14 cellular contexts compared by ENCODE assay signal in genomic region chr7:76338298-76339084, GRCh38. TPM values are rescaled to one million over a fixed set of nuclear protein-coding genes. Genes with fewer than 3 reads are reported as not detected.
DNase-seq lines count a peak whose midpoint lies in the region; ATAC-seq and TF ChIP-seq lines count a peak whose summit lies in the region.
"Had no signal": no experiment of that assay in that cellular context is flagged by ENCODE, and none has a peak within 500 bp of the region (broad histone marks: within the 10 kb centered on the region; RNA-seq: fewer than 3 reads in every experiment).

No MANE protein-coding gene starts in this region.

- H3K36me3 ChIP-seq in IMR-90 (ENCODE audit: control insufficient read depth, insufficient read depth, low read length) (peaks cover 21% of the 10 kb centered on the region), neutrophil (peaks cover 4% of the 10 kb centered on the region)

- no peak overlapping the region for H3K4ac ChIP-seq in IMR-90 (ENCODE audit: low read depth, low read length)

- no peak overlapping the region for H3K9ac ChIP-seq in IMR-90 (ENCODE audit: low read depth, low read length)

- peaks cover 6 to 72% of the 10 kb centered on the region in 2 experiments for H3K79me1 ChIP-seq in IMR-90 (ENCODE audit: low read depth in 1 of 2, low read length in 2 of 2)

- TF ChIP-seq CTCF in IMR-90 (conservative IDR thresholded peaks at IDR 0.05; ENCODE audit: low read depth, low read length) (no peak), neutrophil (IDR thresholded peaks at IDR 0.05) (no peak)

- H3K36me3 Mint-ChIP-seq in central memory CD8-positive, alpha-beta T cell (ENCODE audit: insufficient read depth), result peaks cover 31% of the 10 kb centered on the region

- in situ Hi-C loops in Caki2 (cut with HindIII; ENCODE audit: low pct_unique_long_range_greater_than_20kb, low sequenced_read_pairs) (no loop called here), IMR-90 (cut with MboI; ENCODE audit: low sequenced_read_pairs) (no loop called here)

- H3K27ac Mint-ChIP-seq in central memory CD8-positive, alpha-beta T cell (ENCODE audit: low read depth), result peak overlapping the region; percentile 44
- H3K27ac Mint-ChIP-seq: activated naive CD8-positive, alpha-beta T cell had no signal

- no TSS peak for BruUV-seq in IMR-90 (replicated peaks; lab: Mats Ljungman, UMichigan)

- no peaks in the 10 kb centered on the region for H3K9me3 Mint-ChIP-seq in central memory CD8-positive, alpha-beta T cell

- H3K23ac ChIP-seq in IMR-90 (ENCODE audit: low read depth, low read length), result 0 out of 2 replicates have a peak overlapping the region, but pooled peaks have one; percentile 31

- H3K18ac ChIP-seq in IMR-90 (ENCODE audit: low read depth, low read length), result no peak overlapping the region

- H3K4me3 Mint-ChIP-seq in central memory CD8-positive, alpha-beta T cell, result no peak overlapping the region
- H3K4me3 Mint-ChIP-seq: activated naive CD8-positive, alpha-beta T cell had no signal

- H3K4me2 ChIP-seq in IMR-90 (ENCODE audit: low read depth, low read length), result peak overlapping the region; percentile 62

- no CpG with 5 or more reads among the region's 9 CpGs for WGBS in IMR-90 (ENCODE audit: extremely low coverage in 2 of 2, insufficient read length in 1 of 2), 2 experiments

- peak overlapping the region; percentile 59 for H2BK5ac ChIP-seq in IMR-90 (ENCODE audit: low read depth, low read length, poor library complexity, severe bottlenecking)

- no peak overlapping the region for H2BK20ac ChIP-seq in IMR-90 (ENCODE audit: low read depth, low read length)

- no peak for TF ChIP-seq POLR2A in IMR-90 (IDR thresholded peaks at IDR 0.05; ENCODE audit: low read depth, low read length)

- peaks cover 54% of the 10 kb centered on the region for H3K4me1 Mint-ChIP-seq in central memory CD8-positive, alpha-beta T cell

- CTCF ChIA-PET in IMR-90 (lab: Yijun Ruan, JAX), result no interaction called here

- peak overlapping the region; percentile 27; the same call in 1 of the 2 replicates for H2AK5ac ChIP-seq in IMR-90 (ENCODE audit: low read depth, low read length)

- H3K56ac ChIP-seq in IMR-90 (ENCODE audit: extremely low read depth, insufficient read depth, low read length), result no peak overlapping the region

- peak; percentile 86 for DNase-seq in Caki2 (ENCODE audit: low read depth)
- no peak for DNase-seq in IMR-90
- DNase-seq in central memory CD8-positive, alpha-beta T cell (ENCODE audit: low spot score in 2 of 2), result no peak
- DNase-seq in sciatic nerve (ENCODE audit: low spot score), result no peak
- no peak for DNase-seq in NCI-H345 treated with DMSO at 0.1 percent for 48 hours (lab: John Stamatoyannopoulos, UW; ENCODE audit: unreplicated experiment)
- DNase-seq: activated CD4-positive, alpha-beta T cell treated with anti-CD3 and anti-CD28 coated beads, Interleukin-2, amount 50 U/mL, for 1 hour; COR-L47; effector CD4-positive, alpha-beta T cell; hippocampal formation; NCI-H526 had no signal

- no peak overlapping the region for H4K91ac ChIP-seq in IMR-90 (ENCODE audit: insufficient read depth, low read depth, low read length)

- H2AFZ ChIP-seq in IMR-90 (replicated peaks; ENCODE audit: low read length, poor library complexity), result no peak overlapping the region

- H3K14ac ChIP-seq in IMR-90 (replicated peaks; ENCODE audit: low read depth, low read length), result peak overlapping the region; percentile 30; the same call in 1 of the 2 replicates

- peaks cover 27% of the 10 kb centered on the region for H3K9me1 ChIP-seq in IMR-90 (ENCODE audit: insufficient read depth, low read length)

- H3K4me1 ChIP-seq in IMR-90 (ENCODE audit: control insufficient read depth, insufficient read depth, low read length), result peaks cover 26% of the 10 kb centered on the region
- peaks cover 8 to 15% of the 10 kb centered on the region in 2 experiments for H3K4me1 ChIP-seq in neutrophil (ENCODE audit: control insufficient read depth in 1 of 2, insufficient read depth in 1 of 2, low read depth in 1 of 2, low read length in 1 of 2)

- H3K4me3 ChIP-seq in IMR-90 (ENCODE audit: insufficient read depth, low read depth, low read length) (no peak overlapping the region), neutrophil (ENCODE audit: low read depth in 1 of 2, low read length in 1 of 2) (no peak overlapping the region)

- H2BK15ac ChIP-seq in IMR-90 (ENCODE audit: low read depth, low read length), result no peak overlapping the region

- dilution Hi-C loops in IMR-90 (cut with HindIII; ENCODE audit: low sequenced_read_pairs, unreplicated experiment), result no loop called here

- H2AK9ac ChIP-seq in IMR-90 (replicated peaks; ENCODE audit: low read depth, low read length, poor library complexity), result no peak overlapping the region

- H3K9me3 ChIP-seq in IMR-90 (ENCODE audit: control insufficient read depth, insufficient read depth, low read length), result no peaks in the 10 kb centered on the region
- no peaks in the 10 kb centered on the region for H3K9me3 ChIP-seq in neutrophil

- ATAC-seq in IMR-90 (ENCODE audit: low read depth) (no peak), sciatic nerve (no peak), HG03280 (IDR thresholded peaks at IDR 0.05; ENCODE audit: unreplicated experiment) (no peak), HG02678 (IDR thresholded peaks at IDR 0.05; ENCODE audit: unreplicated experiment) (no peak)
- no peak for ATAC-seq in central memory CD8-positive, alpha-beta T cell (replicated peaks; ENCODE audit: extremely low read depth, poor library complexity, severe bottlenecking)

- no peak overlapping the region for H4K5ac ChIP-seq in IMR-90 (ENCODE audit: low read depth, low read length)

- H2BK120ac ChIP-seq in IMR-90 (ENCODE audit: low read depth, low read length), result no peak overlapping the region

- H3K27ac ChIP-seq in IMR-90 (ENCODE audit: insufficient read depth, low read length) (peak overlapping the region; percentile 48; the same call in 1 of the 2 replicates), neutrophil (peak overlapping the region; percentile 52)

- intact Hi-C loops in IMR-90 (cut with micrococcal nuclease), result loop anchor here (2.0 kb wide), 1 partner anchor 18 kb away; no protein-coding TSS in a partner anchor
- intact Hi-C loops in sciatic nerve (cut with DNase I), result no loop called here

- peaks cover 99% of the 10 kb centered on the region for H4K20me1 ChIP-seq in IMR-90 (ENCODE audit: insufficient read depth, low read length)

- no peak overlapping the region for H4K8ac ChIP-seq in IMR-90 (ENCODE audit: low read depth in 2 of 2, low read length in 2 of 2)

- POLR2A ChIA-PET in IMR-90 (lab: Charles Lee; ENCODE audit: unreplicated experiment), result no interaction called here

- H3K27me3 ChIP-seq in IMR-90 (ENCODE audit: control insufficient read depth, insufficient read depth, low read length) (no peaks in the 10 kb centered on the region), neutrophil (no peaks in the 10 kb centered on the region)

- H3K27me3 Mint-ChIP-seq in central memory CD8-positive, alpha-beta T cell, result no peaks in the 10 kb centered on the region
- H3K27me3 Mint-ChIP-seq: activated naive CD8-positive, alpha-beta T cell had no signal

- no peak for TF ChIP-seq RAD21 in IMR-90 (IDR thresholded peaks at IDR 0.05; ENCODE audit: low read length)

TF ChIP-seq in IMR-90, 13 proteins besides CTCF, POLR2A, EP300 and RAD21:
- no peak for TF ChIP-seq NFE2L2 (IDR thresholded peaks at IDR 0.05; ENCODE audit: low read depth, low read length)
- 0 out of 2 replicates have a peak, but pooled peaks have one; percentile 16 for TF ChIP-seq CEBPB (IDR thresholded peaks at IDR 0.05; ENCODE audit: low read depth, low read length)

RNA-seq across cellular contexts. Expression of gene YWHAG, which starts 20.3 kb away (rescaled TPM):
- total RNA-seq in Caki2 (2014; rRNA removed; shearing (Covaris generic); ENCODE audit: low replicate concordance), result 63.4 and 73.1 TPM in 2 replicates
- total RNA-seq in IMR-90 (2012; rRNA removed), result 40.1 and 58.6 TPM in 2 replicates
- 56.9 and 64.9 TPM in 2 replicates for polyA plus RNA-seq in IMR-90 (2012; rRNA removed)
- polyA plus RNA-seq in IMR-90 (2012; cell fraction: cytosol; rRNA removed), result 26.6 and 33.4 TPM in 2 replicates
- 15.8 and 33.2 TPM in 2 replicates for polyA plus RNA-seq in IMR-90 (2012; cell fraction: nucleus; rRNA removed; ENCODE audit: low replicate concordance)
- total RNA-seq in sciatic nerve, result 94.7 TPM

RNA-seq across cellular contexts. Expression of gene HSPB1, which starts 36.0 kb away (rescaled TPM):
- 173 and 177 TPM in 2 replicates for total RNA-seq in Caki2 (2014; rRNA removed; shearing (Covaris generic); ENCODE audit: low replicate concordance)
- total RNA-seq in IMR-90 (2012; rRNA removed) (33.2 and 48.6 TPM in 2 replicates), sciatic nerve (415 TPM)
- 1,363 and 1,841 TPM in 2 replicates for polyA plus RNA-seq in IMR-90 (2012; rRNA removed)
- 2,238 and 2,632 TPM in 2 replicates for polyA plus RNA-seq in IMR-90 (2012; cell fraction: cytosol; rRNA removed)
- polyA plus RNA-seq in IMR-90 (2012; cell fraction: nucleus; rRNA removed; ENCODE audit: low replicate concordance), result 412 and 1,178 TPM in 2 replicates
